In genomic region chr12:47082283-47082962, GRCh38 we compare ENCODE assay signal across 16 cellular contexts. TPM values are rescaled to one million over a fixed set of nuclear protein-coding genes. Genes with fewer than 3 reads are reported as not detected.
DNase-seq lines count a peak whose midpoint lies in the region; FAIRE-seq and TF ChIP-seq lines count a peak whose summit lies in the region.
"Had no signal": no experiment of that assay in that cellular context is flagged by ENCODE, and none has a peak within 500 bp of the region (broad histone marks: within the 10 kb centered on the region; RNA-seq: fewer than 3 reads in every experiment).

No MANE protein-coding gene starts in this region.

- DNase-seq in G401 (ENCODE audit: low spot score) (peak; percentile 64), LNCaP clone FGC (ENCODE audit: low read depth) (peak; percentile 27), astrocyte (ENCODE audit: low read depth) (no peak), NCI-H1092 (lab: John Stamatoyannopoulos, UW) (no peak), DMS153 (lab: John Stamatoyannopoulos, UW) (no peak)
- DNase-seq in stimulated activated CD4-positive, alpha-beta T cell treated with anti-CD3 and anti-CD28 coated beads, Interleukin-4, amount 100 ng/mL, for 1 hour = no peak
- no peak for DNase-seq in activated CD8-positive, alpha-beta memory T cell treated with anti-CD3 and anti-CD28 coated beads for 24 hours
- DNase-seq: activated effector memory CD4-positive, alpha-beta T cell treated with Interleukin-2 at 50 U/mL for 16 hours; cortex of kidney; NCI-H2107 had no signal

- H3K4me1 ChIP-seq in astrocyte (ENCODE audit: insufficient read depth, low read length) = peaks cover 76% of the 10 kb centered on the region
- H3K4me1 ChIP-seq: HAP-1 had no signal

- H3K4me3 ChIP-seq in LNCaP clone FGC (ENCODE audit: low read depth, low read length) = no peak overlapping the region
- H3K4me3 ChIP-seq in astrocyte (ENCODE audit: insufficient read depth, low read depth, low read length) = no peak overlapping the region
- H3K4me3 ChIP-seq: HAP-1 had no signal

- H4K20me1 ChIP-seq in astrocyte (ENCODE audit: insufficient read depth, low read length) = peaks cover 15% of the 10 kb centered on the region

- TF ChIP-seq CTCF in LNCaP clone FGC (IDR thresholded peaks at IDR 0.05; ENCODE audit: control insufficient read depth, extremely low read depth, insufficient read depth) (no peak), astrocyte (IDR thresholded peaks at IDR 0.05; ENCODE audit: insufficient read depth, low read depth, low read length) (no peak), nephron (IDR thresholded peaks at IDR 0.05; ENCODE audit: unreplicated experiment in 3 of 3) (no peak)

- H3K36me3 Mint-ChIP-seq in astrocyte (ENCODE audit: low read depth, unreplicated experiment) = peaks cover 1% of the 10 kb centered on the region
- H3K36me3 Mint-ChIP-seq in nephron (ENCODE audit: low read depth) = no peaks in the 10 kb centered on the region
- H3K36me3 Mint-ChIP-seq: WTC11 had no signal

- H3K79me2 ChIP-seq in astrocyte (ENCODE audit: insufficient read depth, low read length) = peaks cover 44% of the 10 kb centered on the region

- H3K27me3 ChIP-seq in astrocyte (ENCODE audit: insufficient read depth, low read length) = no peaks in the 10 kb centered on the region

- H3K36me3 ChIP-seq in astrocyte (ENCODE audit: insufficient read depth, low read length) = peaks cover 11% of the 10 kb centered on the region
- H3K36me3 ChIP-seq: HAP-1, neutrophil had no signal

- H3K27me3 Mint-ChIP-seq in astrocyte (ENCODE audit: low read depth, unreplicated experiment) = peaks cover 5% of the 10 kb centered on the region
- H3K27me3 Mint-ChIP-seq in nephron (ENCODE audit: low read depth) = peaks cover 51% of the 10 kb centered on the region

- H2AFZ ChIP-seq in astrocyte (ENCODE audit: low read depth, low read length) = no peak overlapping the region

- peak overlapping the region; percentile 97 for H3K9ac ChIP-seq in astrocyte (ENCODE audit: low read length)

- H3K27ac Mint-ChIP-seq in astrocyte (ENCODE audit: unreplicated experiment) (peak overlapping the region; percentile 48), nephron (peak overlapping the region in 1 of 3 experiments; percentile 38)
- H3K27ac Mint-ChIP-seq: stimulated activated effector memory CD8-positive, alpha-beta T cell treated with anti-CD3 and anti-CD28 coated beads, Interleukin-12 subunit alpha, Interleukin-12 subunit beta, amount 100 ng/mL, for 72 hours; WTC11 had no signal

- in situ Hi-C loops in G401 (cut with HindIII; ENCODE audit: low sequenced_read_pairs) = no loop called here

- H3K4me3 Mint-ChIP-seq in astrocyte (ENCODE audit: unreplicated experiment) = peak overlapping the region; percentile 48
- H3K4me3 Mint-ChIP-seq in nephron = peak overlapping the region; percentile 9 to 30 (median 18)
- H3K4me3 Mint-ChIP-seq: WTC11 had no signal

- H3K9me3 ChIP-seq in astrocyte (ENCODE audit: insufficient read depth, low read depth, low read length) = no peaks in the 10 kb centered on the region
- H3K9me3 ChIP-seq: HAP-1, neutrophil had no signal

- FAIRE-seq in astrocyte (lab: Jason Lieb, UNC) = no peak
- FAIRE-seq: islet of Langerhans had no signal

- peaks cover 72% of the 10 kb centered on the region for H3K4me1 Mint-ChIP-seq in astrocyte (ENCODE audit: low read depth, unreplicated experiment)
- H3K4me1 Mint-ChIP-seq in nephron = peaks cover 25% of the 10 kb centered on the region

- H3K9me3 Mint-ChIP-seq in astrocyte (ENCODE audit: unreplicated experiment) (peaks cover 2% of the 10 kb centered on the region), nephron (no peaks in the 10 kb centered on the region)
- H3K9me3 Mint-ChIP-seq: stimulated activated effector memory CD8-positive, alpha-beta T cell treated with anti-CD3 and anti-CD28 coated beads, Interleukin-12 subunit alpha, Interleukin-12 subunit beta, amount 100 ng/mL, for 72 hours; WTC11 had no signal

- peak overlapping the region; percentile 93 for H3K4me2 ChIP-seq in astrocyte (ENCODE audit: low read length)

- H3K27ac ChIP-seq in astrocyte (ENCODE audit: low read depth, low read length) = peak overlapping the region; percentile 97
- H3K27ac ChIP-seq: neutrophil had no signal

RNA-seq across cellular contexts. Expression of gene AMIGO2, which starts 2.7 kb away (rescaled TPM):
- total RNA-seq in G401 (2014; rRNA removed; shearing (Covaris generic)) = 155 and 186 TPM in 2 replicates
- total RNA-seq in astrocyte = 25.2 and 35.4 TPM in 2 replicates

RNA-seq across cellular contexts. Expression of gene PCED1B, which starts 3.0 kb away (rescaled TPM):
- total RNA-seq in G401 (2014; rRNA removed; shearing (Covaris generic)) = 9.2 and 9.5 TPM in 2 replicates
- 1.8 and 2.4 TPM in 2 replicates for total RNA-seq in astrocyte

Comparison
In these comparisons a context has a peak if more than half of its experiments do, and no peak if none do; other contexts are left out.
1. DNase-seq: peak in G401 (single experiment) and LNCaP clone FGC (single experiment); none in astrocyte (single experiment), stimulated activated CD4-positive, alpha-beta T cell treated with anti-CD3 and anti-CD28 coated beads, Interleukin-4, amount 100 ng/mL, for 1 hour (single experiment), NCI-H1092 (single experiment), DMS153 (single experiment) and activated CD8-positive, alpha-beta memory T cell treated with anti-CD3 and anti-CD28 coated beads for 24 hours (single experiment).